ENCODE assay signal across 1 cellular context in the genomic region with DNA sequence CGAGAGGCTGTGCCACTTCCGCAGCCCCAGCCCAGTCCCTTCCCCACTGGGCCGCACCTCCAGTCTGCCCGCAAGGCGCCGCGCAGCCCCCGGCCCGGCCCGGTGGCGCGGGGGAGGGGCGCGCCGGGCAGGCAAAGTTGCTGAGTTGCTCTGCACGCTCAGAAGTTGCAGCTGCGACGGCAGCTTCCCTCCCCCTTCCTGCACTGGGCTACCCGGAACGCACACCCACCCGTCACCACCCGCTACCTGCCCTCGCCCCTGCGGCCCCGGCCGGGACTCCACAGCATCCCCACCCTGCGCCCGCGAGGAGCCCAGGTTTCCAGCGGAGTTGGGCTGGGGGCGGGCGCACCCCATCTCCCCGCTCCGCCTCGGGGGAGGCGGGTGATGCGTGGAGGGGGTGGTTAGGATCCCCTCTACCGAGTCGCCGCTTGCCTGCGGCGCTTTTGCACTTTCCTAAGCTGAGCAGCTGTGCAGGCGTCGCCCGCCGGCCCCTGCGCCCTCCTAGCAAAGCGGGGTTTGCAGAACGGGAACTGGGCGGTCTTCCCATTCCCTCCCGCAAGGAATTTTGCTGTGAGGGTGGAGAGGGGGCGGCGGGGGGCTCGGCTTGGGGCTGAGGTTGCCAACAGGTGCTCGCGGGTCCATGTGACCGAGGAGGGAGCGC.
TF ChIP-seq lines count a peak whose summit lies in the region.

No MANE protein-coding gene starts in this region.

TF ChIP-seq in WTC11, 78 proteins besides CTCF, POLR2A, EP300 and RAD21 (continued from another document and continues in another):
- TF ChIP-seq STAT6 (CRISPR knock-in tag; conservative IDR thresholded peaks at IDR 0.05; ENCODE audit: low read depth) = no peak
- TF ChIP-seq, protein P1, sequence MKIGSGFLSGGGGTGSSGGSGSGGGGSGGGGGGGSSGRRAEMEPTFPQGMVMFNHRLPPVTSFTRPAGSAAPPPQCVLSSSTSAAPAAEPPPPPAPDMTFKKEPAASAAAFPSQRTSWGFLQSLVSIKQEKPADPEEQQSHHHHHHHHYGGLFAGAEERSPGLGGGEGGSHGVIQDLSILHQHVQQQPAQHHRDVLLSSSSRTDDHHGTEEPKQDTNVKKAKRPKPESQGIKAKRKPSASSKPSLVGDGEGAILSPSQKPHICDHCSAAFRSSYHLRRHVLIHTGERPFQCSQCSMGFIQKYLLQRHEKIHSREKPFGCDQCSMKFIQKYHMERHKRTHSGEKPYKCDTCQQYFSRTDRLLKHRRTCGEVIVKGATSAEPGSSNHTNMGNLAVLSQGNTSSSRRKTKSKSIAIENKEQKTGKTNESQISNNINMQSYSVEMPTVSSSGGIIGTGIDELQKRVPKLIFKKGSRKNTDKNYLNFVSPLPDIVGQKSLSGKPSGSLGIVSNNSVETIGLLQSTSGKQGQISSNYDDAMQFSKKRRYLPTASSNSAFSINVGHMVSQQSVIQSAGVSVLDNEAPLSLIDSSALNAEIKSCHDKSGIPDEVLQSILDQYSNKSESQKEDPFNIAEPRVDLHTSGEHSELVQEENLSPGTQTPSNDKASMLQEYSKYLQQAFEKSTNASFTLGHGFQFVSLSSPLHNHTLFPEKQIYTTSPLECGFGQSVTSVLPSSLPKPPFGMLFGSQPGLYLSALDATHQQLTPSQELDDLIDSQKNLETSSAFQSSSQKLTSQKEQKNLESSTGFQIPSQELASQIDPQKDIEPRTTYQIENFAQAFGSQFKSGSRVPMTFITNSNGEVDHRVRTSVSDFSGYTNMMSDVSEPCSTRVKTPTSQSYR (CRISPR knock-in tag; IDR thresholded peaks at IDR 0.05) = no peak
- no peak for TF ChIP-seq ATF6 (CRISPR knock-in tag; IDR thresholded peaks at IDR 0.05)
- TF ChIP-seq NR3C1 (CRISPR knock-in tag; conservative IDR thresholded peaks at IDR 0.05; ENCODE audit: low read depth) = no peak
- TF ChIP-seq KAT7 (CRISPR knock-in tag; IDR thresholded peaks at IDR 0.05; ENCODE audit: borderline replicate concordance) = 0 out of 2 replicates have a peak, but pooled peaks have one; percentile 51
- 0 out of 2 replicates have a peak, but pooled peaks have one; percentile 12 for TF ChIP-seq NFYB (CRISPR knock-in tag; conservative IDR thresholded peaks at IDR 0.05; ENCODE audit: low read depth)
- TF ChIP-seq NR2C2 (CRISPR knock-in tag; IDR thresholded peaks at IDR 0.05) = no peak
- TF ChIP-seq JAZF1 (CRISPR knock-in tag; IDR thresholded peaks at IDR 0.05) = no peak
- no peak for TF ChIP-seq ZNF317 (CRISPR knock-in tag; IDR thresholded peaks at IDR 0.05; ENCODE audit: borderline replicate concordance, low read depth)
- TF ChIP-seq ZNF138 (CRISPR knock-in tag; conservative IDR thresholded peaks at IDR 0.05) = no peak
- TF ChIP-seq ELF4 (CRISPR knock-in tag; IDR thresholded peaks at IDR 0.05; ENCODE audit: low read depth) = no peak
- TF ChIP-seq NFE2L1 (CRISPR knock-in tag; IDR thresholded peaks at IDR 0.05) = peak; percentile 72; the same call in 1 of the 2 replicates
- no peak for TF ChIP-seq PREB (CRISPR knock-in tag; IDR thresholded peaks at IDR 0.05; ENCODE audit: borderline replicate concordance)
- TF ChIP-seq, protein P2, sequence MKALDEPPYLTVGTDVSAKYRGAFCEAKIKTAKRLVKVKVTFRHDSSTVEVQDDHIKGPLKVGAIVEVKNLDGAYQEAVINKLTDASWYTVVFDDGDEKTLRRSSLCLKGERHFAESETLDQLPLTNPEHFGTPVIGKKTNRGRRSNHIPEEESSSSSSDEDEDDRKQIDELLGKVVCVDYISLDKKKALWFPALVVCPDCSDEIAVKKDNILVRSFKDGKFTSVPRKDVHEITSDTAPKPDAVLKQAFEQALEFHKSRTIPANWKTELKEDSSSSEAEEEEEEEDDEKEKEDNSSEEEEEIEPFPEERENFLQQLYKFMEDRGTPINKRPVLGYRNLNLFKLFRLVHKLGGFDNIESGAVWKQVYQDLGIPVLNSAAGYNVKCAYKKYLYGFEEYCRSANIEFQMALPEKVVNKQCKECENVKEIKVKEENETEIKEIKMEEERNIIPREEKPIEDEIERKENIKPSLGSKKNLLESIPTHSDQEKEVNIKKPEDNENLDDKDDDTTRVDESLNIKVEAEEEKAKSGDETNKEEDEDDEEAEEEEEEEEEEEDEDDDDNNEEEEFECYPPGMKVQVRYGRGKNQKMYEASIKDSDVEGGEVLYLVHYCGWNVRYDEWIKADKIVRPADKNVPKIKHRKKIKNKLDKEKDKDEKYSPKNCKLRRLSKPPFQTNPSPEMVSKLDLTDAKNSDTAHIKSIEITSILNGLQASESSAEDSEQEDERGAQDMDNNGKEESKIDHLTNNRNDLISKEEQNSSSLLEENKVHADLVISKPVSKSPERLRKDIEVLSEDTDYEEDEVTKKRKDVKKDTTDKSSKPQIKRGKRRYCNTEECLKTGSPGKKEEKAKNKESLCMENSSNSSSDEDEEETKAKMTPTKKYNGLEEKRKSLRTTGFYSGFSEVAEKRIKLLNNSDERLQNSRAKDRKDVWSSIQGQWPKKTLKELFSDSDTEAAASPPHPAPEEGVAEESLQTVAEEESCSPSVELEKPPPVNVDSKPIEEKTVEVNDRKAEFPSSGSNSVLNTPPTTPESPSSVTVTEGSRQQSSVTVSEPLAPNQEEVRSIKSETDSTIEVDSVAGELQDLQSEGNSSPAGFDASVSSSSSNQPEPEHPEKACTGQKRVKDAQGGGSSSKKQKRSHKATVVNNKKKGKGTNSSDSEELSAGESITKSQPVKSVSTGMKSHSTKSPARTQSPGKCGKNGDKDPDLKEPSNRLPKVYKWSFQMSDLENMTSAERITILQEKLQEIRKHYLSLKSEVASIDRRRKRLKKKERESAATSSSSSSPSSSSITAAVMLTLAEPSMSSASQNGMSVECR (CRISPR knock-in tag; IDR thresholded peaks at IDR 0.05; ENCODE audit: borderline replicate concordance) = no peak
- no peak for TF ChIP-seq IRF2 (CRISPR knock-in tag; IDR thresholded peaks at IDR 0.05; ENCODE audit: borderline replicate concordance, low read depth)
- no peak for TF ChIP-seq NR1H2 (CRISPR knock-in tag; IDR thresholded peaks at IDR 0.05)
- no peak for TF ChIP-seq ZNF219 (CRISPR knock-in tag; IDR thresholded peaks at IDR 0.05; ENCODE audit: borderline replicate concordance)
- TF ChIP-seq, protein P3, sequence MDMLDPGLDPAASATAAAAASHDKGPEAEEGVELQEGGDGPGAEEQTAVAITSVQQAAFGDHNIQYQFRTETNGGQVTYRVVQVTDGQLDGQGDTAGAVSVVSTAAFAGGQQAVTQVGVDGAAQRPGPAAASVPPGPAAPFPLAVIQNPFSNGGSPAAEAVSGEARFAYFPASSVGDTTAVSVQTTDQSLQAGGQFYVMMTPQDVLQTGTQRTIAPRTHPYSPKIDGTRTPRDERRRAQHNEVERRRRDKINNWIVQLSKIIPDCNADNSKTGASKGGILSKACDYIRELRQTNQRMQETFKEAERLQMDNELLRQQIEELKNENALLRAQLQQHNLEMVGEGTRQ (CRISPR knock-in tag; IDR thresholded peaks at IDR 0.05) = no peak
- no peak for TF ChIP-seq ZNF512 (CRISPR knock-in tag; IDR thresholded peaks at IDR 0.05; ENCODE audit: borderline replicate concordance)
- no peak for TF ChIP-seq ZNF423 (CRISPR knock-in tag; IDR thresholded peaks at IDR 0.05)
- peak; percentile 10; the same call in 1 of the 2 replicates for TF ChIP-seq SMAD3 (CRISPR knock-in tag; IDR thresholded peaks at IDR 0.05; ENCODE audit: borderline replicate concordance)
- no peak for TF ChIP-seq GABPB1 (CRISPR knock-in tag; IDR thresholded peaks at IDR 0.05)
- no peak; the same call in 1 of the 2 replicates for TF ChIP-seq USF1 (CRISPR knock-in tag; IDR thresholded peaks at IDR 0.05)
- TF ChIP-seq, protein P4, sequence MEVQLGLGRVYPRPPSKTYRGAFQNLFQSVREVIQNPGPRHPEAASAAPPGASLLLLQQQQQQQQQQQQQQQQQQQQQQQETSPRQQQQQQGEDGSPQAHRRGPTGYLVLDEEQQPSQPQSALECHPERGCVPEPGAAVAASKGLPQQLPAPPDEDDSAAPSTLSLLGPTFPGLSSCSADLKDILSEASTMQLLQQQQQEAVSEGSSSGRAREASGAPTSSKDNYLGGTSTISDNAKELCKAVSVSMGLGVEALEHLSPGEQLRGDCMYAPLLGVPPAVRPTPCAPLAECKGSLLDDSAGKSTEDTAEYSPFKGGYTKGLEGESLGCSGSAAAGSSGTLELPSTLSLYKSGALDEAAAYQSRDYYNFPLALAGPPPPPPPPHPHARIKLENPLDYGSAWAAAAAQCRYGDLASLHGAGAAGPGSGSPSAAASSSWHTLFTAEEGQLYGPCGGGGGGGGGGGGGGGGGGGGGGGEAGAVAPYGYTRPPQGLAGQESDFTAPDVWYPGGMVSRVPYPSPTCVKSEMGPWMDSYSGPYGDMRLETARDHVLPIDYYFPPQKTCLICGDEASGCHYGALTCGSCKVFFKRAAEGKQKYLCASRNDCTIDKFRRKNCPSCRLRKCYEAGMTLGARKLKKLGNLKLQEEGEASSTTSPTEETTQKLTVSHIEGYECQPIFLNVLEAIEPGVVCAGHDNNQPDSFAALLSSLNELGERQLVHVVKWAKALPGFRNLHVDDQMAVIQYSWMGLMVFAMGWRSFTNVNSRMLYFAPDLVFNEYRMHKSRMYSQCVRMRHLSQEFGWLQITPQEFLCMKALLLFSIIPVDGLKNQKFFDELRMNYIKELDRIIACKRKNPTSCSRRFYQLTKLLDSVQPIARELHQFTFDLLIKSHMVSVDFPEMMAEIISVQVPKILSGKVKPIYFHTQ (CRISPR knock-in tag; IDR thresholded peaks at IDR 0.05) = no peak
- TF ChIP-seq OVOL2 (CRISPR knock-in tag; IDR thresholded peaks at IDR 0.05; ENCODE audit: borderline replicate concordance) = no peak
- no peak for TF ChIP-seq SP1 (CRISPR knock-in tag; conservative IDR thresholded peaks at IDR 0.05)
- TF ChIP-seq MYBL2 (CRISPR knock-in tag; IDR thresholded peaks at IDR 0.05) = 0 out of 2 replicates have a peak, but pooled peaks have one; percentile 53
- peak; percentile 75; the same call in 1 of the 2 replicates for TF ChIP-seq FOXP4 (CRISPR knock-in tag; IDR thresholded peaks at IDR 0.05)
- no peak for TF ChIP-seq TP53 (CRISPR knock-in tag; IDR thresholded peaks at IDR 0.05)
